ENCODE assay signal across 8 cellular contexts in genomic region chr17:42997984-42998938, GRCh38. TPM values are rescaled to one million over a fixed set of nuclear protein-coding genes. Genes with fewer than 3 reads are reported as not detected.
A peak's percentile ranks its signal among the peaks of the same experiment; 100 is the strongest.
DNase-seq lines count a peak whose midpoint lies in the region; ATAC-seq and TF ChIP-seq lines count a peak whose summit lies in the region.

RPL27 (plus strand) TSS chr17:42998419; CDS start chr17:42998751, 332 bp downstream.

- CTCF ChIA-PET in AG04450 (lab: Charles Lee) (interaction anchor here (0.6 to 2.6 kb wide), 21 partner anchors 8 to 420 kb away, joined by 3 to 22 read pairs (median 5); partner anchors contain the start of genes AARSD1, AOC2, BECN1 and IFI35), WTC11 (lab: Charles Lee) (interaction anchor here (0.6 to 3.4 kb wide), 57 partner anchors 8 to 610 kb away, joined by 3 to 28 read pairs (median 5); partner anchors contain the start of genes AOC2, BECN1, BRCA1 and IFI35)

- TF ChIP-seq CTCF in AG04450 (IDR thresholded peaks at IDR 0.05; ENCODE audit: low read depth, low read length) (peak; percentile 80), WTC11 (IDR thresholded peaks at IDR 0.05) (peak; percentile 77)

- peak; percentile 80 for ATAC-seq in GM18873 (IDR thresholded peaks at IDR 0.05; ENCODE audit: low FRiP score, unreplicated experiment)
- peak; percentile 93 for ATAC-seq in HG03159 (IDR thresholded peaks at IDR 0.05; ENCODE audit: unreplicated experiment)
- peak; percentile 96 for ATAC-seq in WTC11

- H3K27ac ChIP-seq in AG04450 (ENCODE audit: low read depth, low read length) (peak within 1 kb of the TSS; percentile 93), caudate nucleus (ENCODE audit: low read depth, low read length) (peak within 1 kb of the TSS; percentile 76)

- peak within 1 kb of the TSS; percentile 99 for H3K27ac Mint-ChIP-seq in WTC11

- H3K27me3 ChIP-seq in AG04450 (ENCODE audit: control insufficient read depth, insufficient read depth, low read length), result no peaks in the 10 kb centered on the region

- H3K9me3 ChIP-seq in AG04450 (ENCODE audit: control insufficient read depth, insufficient read depth, low read length), result peaks cover 5% of the 10 kb centered on the region; the same call in 1 of the 2 replicates

- H3K27me3 Mint-ChIP-seq in WTC11 (ENCODE audit: low read depth), result no peaks in the 10 kb centered on the region; the same call in 1 of the 2 replicates

- H3K4me3 ChIP-seq in AG04450 (ENCODE audit: low read depth, low read length), result peak within 1 kb of the TSS; percentile 71

- H3K4me1 Mint-ChIP-seq in WTC11, result peaks cover 31% of the 10 kb centered on the region

- POLR2A ChIA-PET in AG04450 (lab: Yijun Ruan, JAX), result interaction anchor here (0.5 to 2.0 kb wide), 26 partner anchors 8 to 803 kb away, joined by 3 to 22 read pairs (median 5); partner anchors contain the start of genes AOC2, BECN1, IFI35 and NBR1
- POLR2A ChIA-PET in WTC11 (lab: Charles Lee), result interaction anchor here (0.5 to 2.3 kb wide), 15 partner anchors 8 to 318 kb away, joined by 3 to 27 read pairs (median 7); partner anchors contain the start of genes BECN1, BRCA1, IFI35 and PSME3

- peak within 1 kb of the TSS; percentile 100 for H3K4me3 Mint-ChIP-seq in WTC11

- DNase-seq in AG04450 (ENCODE audit: low read depth, low spot score), result peak; percentile 100
- peak; percentile 99 for DNase-seq in NCI-H2227 treated with DMSO at 0.1 percent for 48 hours (lab: John Stamatoyannopoulos, UW)
- DNase-seq in WTC11 (ENCODE audit: low spot score), result peak; percentile 96
- DNase-seq in caudate nucleus (lab: John Stamatoyannopoulos, UW), result peak; percentile 79 to 100 (median 98)
- DNase-seq in inferior parietal cortex (ENCODE audit: extremely low spot score), result peak; percentile 100
- peak; percentile 95 to 96 for DNase-seq in stimulated activated CD4-positive, alpha-beta T cell treated with anti-CD3 and anti-CD28 coated beads, Interleukin-12 subunit alpha, Interleukin-12 subunit beta, amount 100 ng/mL, for 24 hours (ENCODE audit: low read depth in 2 of 2)

- peaks cover 52% of the 10 kb centered on the region for H3K36me3 Mint-ChIP-seq in WTC11

- H3K9me3 Mint-ChIP-seq in WTC11, result no peaks in the 10 kb centered on the region

TF ChIP-seq in WTC11, 78 proteins besides CTCF, POLR2A, EP300 and RAD21 (continues in another document):
- TF ChIP-seq, protein P1, sequence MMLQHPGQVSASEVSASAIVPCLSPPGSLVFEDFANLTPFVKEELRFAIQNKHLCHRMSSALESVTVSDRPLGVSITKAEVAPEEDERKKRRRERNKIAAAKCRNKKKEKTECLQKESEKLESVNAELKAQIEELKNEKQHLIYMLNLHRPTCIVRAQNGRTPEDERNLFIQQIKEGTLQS (CRISPR knock-in tag; conservative IDR thresholded peaks at IDR 0.05), result no peak
- no peak for TF ChIP-seq ZNF423 (CRISPR knock-in tag; IDR thresholded peaks at IDR 0.05)
- no peak for TF ChIP-seq CBFB (CRISPR knock-in tag; IDR thresholded peaks at IDR 0.05; ENCODE audit: low read depth)
- TF ChIP-seq, protein P2, sequence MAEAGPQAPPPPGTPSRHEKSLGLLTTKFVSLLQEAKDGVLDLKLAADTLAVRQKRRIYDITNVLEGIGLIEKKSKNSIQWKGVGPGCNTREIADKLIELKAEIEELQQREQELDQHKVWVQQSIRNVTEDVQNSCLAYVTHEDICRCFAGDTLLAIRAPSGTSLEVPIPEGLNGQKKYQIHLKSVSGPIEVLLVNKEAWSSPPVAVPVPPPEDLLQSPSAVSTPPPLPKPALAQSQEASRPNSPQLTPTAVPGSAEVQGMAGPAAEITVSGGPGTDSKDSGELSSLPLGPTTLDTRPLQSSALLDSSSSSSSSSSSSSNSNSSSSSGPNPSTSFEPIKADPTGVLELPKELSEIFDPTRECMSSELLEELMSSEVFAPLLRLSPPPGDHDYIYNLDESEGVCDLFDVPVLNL (CRISPR knock-in tag; IDR thresholded peaks at IDR 0.05; ENCODE audit: borderline replicate concordance, low read depth), result no peak
- 0 out of 2 replicates have a peak, but pooled peaks have one; percentile 60 for TF ChIP-seq ZBTB21 (CRISPR knock-in tag; IDR thresholded peaks at IDR 0.05; ENCODE audit: borderline replicate concordance)
- TF ChIP-seq GABPB1 (CRISPR knock-in tag; IDR thresholded peaks at IDR 0.05), result peak; percentile 94
- no peak for TF ChIP-seq ZNF425 (CRISPR knock-in tag; conservative IDR thresholded peaks at IDR 0.05)
- TF ChIP-seq TEAD4 (CRISPR knock-in tag; IDR thresholded peaks at IDR 0.05), result no peak
- TF ChIP-seq ZNF232 (CRISPR knock-in tag; IDR thresholded peaks at IDR 0.05), result 0 out of 2 replicates have a peak, but pooled peaks have one; percentile 57
- TF ChIP-seq FOXP1 (CRISPR knock-in tag; IDR thresholded peaks at IDR 0.05; ENCODE audit: borderline replicate concordance), result peak; percentile 30; the same call in 1 of the 2 replicates
- TF ChIP-seq ZNF263 (CRISPR knock-in tag; IDR thresholded peaks at IDR 0.05; ENCODE audit: low read depth), result 0 out of 2 replicates have a peak, but pooled peaks have one; percentile 35
- peak; percentile 82; the same call in 1 of the 2 replicates for TF ChIP-seq AFF4 (CRISPR knock-in tag; IDR thresholded peaks at IDR 0.05; ENCODE audit: borderline replicate concordance)
- no peak for TF ChIP-seq FOXJ3 (CRISPR knock-in tag; IDR thresholded peaks at IDR 0.05; ENCODE audit: borderline replicate concordance)
- TF ChIP-seq USF1 (CRISPR knock-in tag; IDR thresholded peaks at IDR 0.05), result peak; percentile 81
- peak; percentile 94 for TF ChIP-seq CREM (CRISPR knock-in tag; IDR thresholded peaks at IDR 0.05)
- no peak for TF ChIP-seq IRF2 (CRISPR knock-in tag; IDR thresholded peaks at IDR 0.05; ENCODE audit: borderline replicate concordance, low read depth)
- TF ChIP-seq ZNF416 (CRISPR knock-in tag; IDR thresholded peaks at IDR 0.05), result 0 out of 2 replicates have a peak, but pooled peaks have one; percentile 61
- TF ChIP-seq IRF1 (CRISPR knock-in tag; IDR thresholded peaks at IDR 0.05), result 0 out of 2 replicates have a peak, but pooled peaks have one; percentile 22
- TF ChIP-seq ZNF121 (CRISPR knock-in tag; IDR thresholded peaks at IDR 0.05), result no peak

RNA-seq across cellular contexts. Expression of gene RPL27, which starts in this region (rescaled TPM):
- polyA plus RNA-seq in AG04450 (2011; rRNA removed), result 4,202 and 4,485 TPM in 2 replicates
- polyA minus RNA-seq in AG04450 (2011; rRNA and poly(A)+ RNA removed), result 1,483 and 2,105 TPM in 2 replicates
- 1,391 to 1,553 TPM (median 1,518 TPM) in 3 replicates for total RNA-seq in WTC11 (2021)

Comparison
In these comparisons a context has a peak if more than half of its experiments do, and no peak if none do; other contexts are left out.
1. Peak in every context shown above with its lines: DNase-seq, ATAC-seq, H3K4me3 ChIP-seq and H3K27ac ChIP-seq.